22 cellular contexts compared by ENCODE assay signal in the genomic region with DNA sequence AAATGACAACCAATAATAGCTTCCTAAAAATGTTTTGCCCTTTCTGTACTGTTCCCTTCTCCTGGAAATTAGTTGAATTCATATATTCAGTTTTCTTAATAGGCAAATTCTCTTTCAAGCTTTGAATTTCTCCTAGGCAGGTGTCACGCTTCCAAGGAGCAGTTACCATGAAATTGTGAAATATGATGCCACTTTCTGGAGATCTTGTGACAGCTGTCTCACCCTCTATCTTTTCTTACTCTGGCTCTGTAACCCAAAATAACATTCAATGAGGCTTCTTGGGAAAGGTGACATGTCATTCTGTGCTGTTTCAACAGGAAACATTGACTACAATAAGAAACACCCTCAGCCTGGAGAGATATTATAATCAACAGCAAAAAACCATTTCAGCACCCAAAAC.
"Had no signal": no experiment of that assay in that cellular context is flagged by ENCODE, and none has a peak within 500 bp of the region (broad histone marks: within the 10 kb centered on the region; RNA-seq: fewer than 3 reads in every experiment).

No MANE protein-coding gene starts in this region.

- H3K4me3 Mint-ChIP-seq: activated CD4-positive, alpha-beta T cell treated with anti-CD3 and anti-CD28 coated beads for 36 hours; activated naive CD8-positive, alpha-beta T cell; central memory CD8-positive, alpha-beta T cell; nephron; stimulated activated naive CD8-positive, alpha-beta T cell treated with anti-CD3 and anti-CD28 coated beads, Interleukin-15, Interleukin-2, amounts not matched to agents 100 ng/mL and 50 ng/mL, for 24 hours had no signal

- H3K4me1 Mint-ChIP-seq: activated CD4-positive, alpha-beta T cell treated with anti-CD3 and anti-CD28 coated beads for 36 hours; central memory CD8-positive, alpha-beta T cell had no signal

- ATAC-seq: activated CD4-positive, alpha-beta T cell treated with anti-CD3 and anti-CD28 coated beads for 36 hours; mucosa of descending colon; right lobe of liver had no signal

- DNase-seq: activated CD4-positive, alpha-beta T cell treated with anti-CD3 and anti-CD28 coated beads for 36 hours; activated CD4-positive, CD25-positive, alpha-beta regulatory T cell; activated effector memory CD4-positive, alpha-beta T cell treated with Interleukin-2 at 50 U/mL for 16 hours; activated naive CD4-positive, alpha-beta T cell treated with Interleukin-2 at 50 U/mL for 16 hours; activated T-cell treated with anti-CD3 and anti-CD28 coated beads for 4 hours; anterior cingulate cortex; dermis blood vessel endothelial cell; effector CD4-positive, alpha-beta T cell; esophagus squamous epithelium; foreskin melanocyte; kidney glomerular epithelial cell; left ventricle myocardium inferior; mucosa of descending colon; right lobe of liver; stimulated activated CD4-positive, alpha-beta T cell treated with anti-CD3 and anti-CD28 coated beads, Interleukin-12 subunit alpha, Interleukin-12 subunit beta, amount 100 ng/mL, for 4 hours; stimulated activated CD4-positive, alpha-beta T cell treated with anti-CD3 and anti-CD28 coated beads, Interleukin-4, amount 100 ng/mL, for 1 hour; trophoblast cell; uterus had no signal
